In genomic region chr10:78406648-78407008, GRCh38 we compare ENCODE assay signal across 9 cellular contexts.
DNase-seq lines count a peak whose midpoint lies in the region; ATAC-seq, FAIRE-seq and TF ChIP-seq lines count a peak whose summit lies in the region.
"Had no signal": no experiment of that assay in that cellular context is flagged by ENCODE, and none has a peak within 500 bp of the region (broad histone marks: within the 10 kb centered on the region; RNA-seq: fewer than 3 reads in every experiment).

No MANE protein-coding gene starts in this region.

- peaks cover 6% of the 10 kb centered on the region for H3K4me1 ChIP-seq in iPS-15b (ENCODE audit: control insufficient read depth, insufficient read depth, low read length)

- H3K27me3 ChIP-seq in iPS-15b (ENCODE audit: control insufficient read depth, insufficient read depth, low read length), result peaks cover 8% of the 10 kb centered on the region

- peak; percentile 4 for ATAC-seq in HG02642 (IDR thresholded peaks at IDR 0.05; ENCODE audit: poor library complexity, unreplicated experiment)
- peak; percentile 7 for ATAC-seq in stimulated activated effector memory CD8-positive, alpha-beta T cell treated with anti-CD3 and anti-CD28 coated beads, Interleukin-12 subunit alpha, Interleukin-12 subunit beta, amount 100 ng/mL, for 72 hours

- H3K27ac Mint-ChIP-seq in activated T-helper 2 cell treated with anti-CD3 and anti-CD28 coated beads, Interferon-gamma antibody, Interleukin-2, Interleukin-4, amounts not matched to agents 10 μg/mL and 5 μg/mL and 100 μg/mL, durations not matched to agents 14 hours and 24 hours and 36 hours, result no peak overlapping the region
- no peak overlapping the region for H3K27ac Mint-ChIP-seq in stimulated activated effector memory CD8-positive, alpha-beta T cell treated with anti-CD3 and anti-CD28 coated beads, Interleukin-12 subunit alpha, Interleukin-12 subunit beta, amount 100 ng/mL, for 72 hours

- peak overlapping the region; percentile 1 for H3K9ac ChIP-seq in iPS-15b (ENCODE audit: low read depth, low read length)

- peak overlapping the region; percentile 45 for H3K4me3 Mint-ChIP-seq in activated T-helper 2 cell treated with anti-CD3 and anti-CD28 coated beads, Interferon-gamma antibody, Interleukin-2, Interleukin-4, amounts not matched to agents 10 μg/mL and 5 μg/mL and 100 μg/mL, durations not matched to agents 14 hours and 24 hours and 36 hours (ENCODE audit: low read depth)
- H3K4me3 Mint-ChIP-seq in stimulated activated effector memory CD8-positive, alpha-beta T cell treated with anti-CD3 and anti-CD28 coated beads, Interleukin-12 subunit alpha, Interleukin-12 subunit beta, amount 100 ng/mL, for 72 hours, result peak overlapping the region; percentile 41

- peaks cover 5% of the 10 kb centered on the region for H3K27me3 Mint-ChIP-seq in activated T-helper 2 cell treated with anti-CD3 and anti-CD28 coated beads, Interferon-gamma antibody, Interleukin-2, Interleukin-4, amounts not matched to agents 10 μg/mL and 5 μg/mL and 100 μg/mL, durations not matched to agents 14 hours and 24 hours and 36 hours (ENCODE audit: low read depth)

- TF ChIP-seq POLR2A in GM12892 (IDR thresholded peaks at IDR 0.05; ENCODE audit: low read depth, low read length), result no peak

- intact Hi-C loops in activated T-helper 2 cell treated with anti-CD3 and anti-CD28 coated beads, Interferon-gamma antibody, Interleukin-2, Interleukin-4, amounts not matched to agents 10 μg/mL and 5 μg/mL and 100 μg/mL, durations not matched to agents 14 hours and 24 hours and 36 hours (cut with micrococcal nuclease), result no loop called here

- H3K4me1 Mint-ChIP-seq in activated T-helper 2 cell treated with anti-CD3 and anti-CD28 coated beads, Interferon-gamma antibody, Interleukin-2, Interleukin-4, amounts not matched to agents 10 μg/mL and 5 μg/mL and 100 μg/mL, durations not matched to agents 14 hours and 24 hours and 36 hours (ENCODE audit: low read depth), result peaks cover 1% of the 10 kb centered on the region
- peaks cover 8% of the 10 kb centered on the region for H3K4me1 Mint-ChIP-seq in stimulated activated effector memory CD8-positive, alpha-beta T cell treated with anti-CD3 and anti-CD28 coated beads, Interleukin-12 subunit alpha, Interleukin-12 subunit beta, amount 100 ng/mL, for 72 hours

- H3K9me3 Mint-ChIP-seq in activated T-helper 2 cell treated with anti-CD3 and anti-CD28 coated beads, Interferon-gamma antibody, Interleukin-2, Interleukin-4, amounts not matched to agents 10 μg/mL and 5 μg/mL and 100 μg/mL, durations not matched to agents 14 hours and 24 hours and 36 hours, result no peaks in the 10 kb centered on the region
- no peaks in the 10 kb centered on the region for H3K9me3 Mint-ChIP-seq in stimulated activated effector memory CD8-positive, alpha-beta T cell treated with anti-CD3 and anti-CD28 coated beads, Interleukin-12 subunit alpha, Interleukin-12 subunit beta, amount 100 ng/mL, for 72 hours

- no peak for DNase-seq in activated T-helper 2 cell treated with anti-CD3 and anti-CD28 coated beads, Interferon-gamma antibody, Interleukin-2, Interleukin-4, amounts not matched to agents 10 μg/mL and 5 μg/mL and 100 μg/mL, durations not matched to agents 14 hours and 24 hours and 36 hours (ENCODE audit: low spot score)
- no peak for DNase-seq in stimulated activated effector memory CD8-positive, alpha-beta T cell treated with anti-CD3 and anti-CD28 coated beads, Interleukin-12 subunit alpha, Interleukin-12 subunit beta, amount 100 ng/mL, for 72 hours (ENCODE audit: low spot score in 2 of 2)
- no peak for DNase-seq in GM12892 (ENCODE audit: insufficient read length)
- DNase-seq in ureter (ENCODE audit: low spot score), result no peak
- DNase-seq in EL, result no peak

- no peak for FAIRE-seq in GM12892 (lab: Jason Lieb, UNC)
- FAIRE-seq: small intestine had no signal

- H3K4me3 ChIP-seq in iPS-15b (ENCODE audit: low read depth, low read length), result peak overlapping the region; percentile 89
- H3K4me3 ChIP-seq: gastrocnemius medialis had no signal

- H3K36me3 Mint-ChIP-seq in activated T-helper 2 cell treated with anti-CD3 and anti-CD28 coated beads, Interferon-gamma antibody, Interleukin-2, Interleukin-4, amounts not matched to agents 10 μg/mL and 5 μg/mL and 100 μg/mL, durations not matched to agents 14 hours and 24 hours and 36 hours (ENCODE audit: low read depth), result no peaks in the 10 kb centered on the region
- no peaks in the 10 kb centered on the region for H3K36me3 Mint-ChIP-seq in stimulated activated effector memory CD8-positive, alpha-beta T cell treated with anti-CD3 and anti-CD28 coated beads, Interleukin-12 subunit alpha, Interleukin-12 subunit beta, amount 100 ng/mL, for 72 hours

- H3K9me3 ChIP-seq in iPS-15b (ENCODE audit: control insufficient read depth, insufficient read depth, low read length), result no peaks in the 10 kb centered on the region
- H3K9me3 ChIP-seq: gastrocnemius medialis had no signal

- no peaks in the 10 kb centered on the region for H3K36me3 ChIP-seq in iPS-15b (ENCODE audit: control insufficient read depth, insufficient read depth, low read length)
- H3K36me3 ChIP-seq: gastrocnemius medialis had no signal
